25 cellular contexts compared by ENCODE assay signal in the genomic region with DNA sequence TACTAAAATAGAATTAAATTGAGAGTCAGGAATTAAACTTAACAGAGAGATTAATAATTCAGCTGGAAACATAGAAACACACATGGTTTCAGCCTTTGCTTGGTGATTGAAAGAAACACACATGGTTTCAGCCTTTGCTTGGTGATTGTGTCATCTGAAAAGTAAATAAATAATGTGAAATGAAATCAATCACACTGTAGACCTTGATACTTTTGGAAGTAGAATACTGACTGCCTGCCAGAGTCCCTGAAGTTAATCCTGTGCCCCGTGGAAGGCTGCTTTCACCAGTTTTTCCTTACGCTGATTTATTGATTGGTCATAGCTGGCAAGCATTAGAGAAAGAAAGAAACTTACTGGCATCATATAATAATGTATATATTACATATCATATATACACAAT.
"Had no signal": no experiment of that assay in that cellular context is flagged by ENCODE, and none has a peak within 500 bp of the region (broad histone marks: within the 10 kb centered on the region; RNA-seq: fewer than 3 reads in every experiment).

No MANE protein-coding gene starts in this region.

- FAIRE-seq: islet of Langerhans, keratinocyte had no signal

- H3K27me3 Mint-ChIP-seq: dendritic cell treated with granulocyte-macrophage colony-stimulating factor and Interleukin-4, amounts not matched to agents 40 ng/mL and 50 ng/mL, for 4 days; effector memory CD8-positive, alpha-beta T cell had no signal

- DNase-seq: colonic mucosa; cortex of kidney; effector CD8-positive, alpha-beta T cell; effector memory CD8-positive, alpha-beta T cell; endodermal cell; erythroblast; esophagus squamous epithelium; foreskin fibroblast; foreskin melanocyte; gastrocnemius medialis; glutamatergic neuron; head of caudate nucleus; heart right ventricle; hippocampal formation; left cardiac atrium; left ventricle myocardium inferior; lower lobe of right lung; mesenchymal stem cell; mucosa of descending colon had no signal

- H3K9me3 ChIP-seq: colonic mucosa, gastrocnemius medialis had no signal

- H3K4me3 ChIP-seq: colonic mucosa, esophagus squamous epithelium, gastrocnemius medialis, heart right ventricle, left ventricle myocardium inferior, lower lobe of right lung, mucosa of descending colon had no signal

- H3K36me3 Mint-ChIP-seq: mesothelial cell of epicardium had no signal

- H3K4me1 Mint-ChIP-seq: mesothelial cell of epicardium had no signal

- H3K4me3 Mint-ChIP-seq: dendritic cell treated with granulocyte-macrophage colony-stimulating factor and Interleukin-4, amounts not matched to agents 40 ng/mL and 50 ng/mL, for 4 days; effector memory CD8-positive, alpha-beta T cell; endodermal cell; mesothelial cell of epicardium had no signal

- H3K4me1 ChIP-seq: colonic mucosa, esophagus squamous epithelium, gastrocnemius medialis, heart right ventricle, left ventricle myocardium inferior, lower lobe of right lung had no signal

- H3K27ac Mint-ChIP-seq: dendritic cell treated with granulocyte-macrophage colony-stimulating factor and Interleukin-4, amounts not matched to agents 40 ng/mL and 50 ng/mL, for 4 days; effector memory CD8-positive, alpha-beta T cell; endodermal cell; mesothelial cell of epicardium had no signal

- H3K27me3 ChIP-seq: colonic mucosa, esophagus squamous epithelium, gastrocnemius medialis, heart right ventricle had no signal

- H3K27ac ChIP-seq: colonic mucosa, epithelial cell of prostate, esophagus squamous epithelium, gastrocnemius medialis, heart right ventricle, left ventricle myocardium inferior, lower lobe of right lung had no signal

- H3K36me3 ChIP-seq: colonic mucosa, esophagus squamous epithelium, gastrocnemius medialis, heart right ventricle, left ventricle myocardium inferior, lower lobe of right lung had no signal

- ATAC-seq: effector memory CD8-positive, alpha-beta T cell; esophagus mucosa; gastrocnemius medialis; heart right ventricle; left cardiac atrium; lower lobe of right lung; mucosa of descending colon had no signal
